ENCODE assay signal across 17 cellular contexts in genomic region chr3:12409625-12410596, GRCh38.
"Had no signal": no experiment of that assay in that cellular context is flagged by ENCODE, and none has a peak within 500 bp of the region (broad histone marks: within the 10 kb centered on the region; RNA-seq: fewer than 3 reads in every experiment).

No MANE protein-coding gene starts in this region.

- H3K4me1 Mint-ChIP-seq: activated naive CD8-positive, alpha-beta T cell treated with anti-CD3 and anti-CD28 coated beads for 36 hours; central memory CD8-positive, alpha-beta T cell; immature natural killer cell; stimulated activated memory B cell treated with anti-CD40 and anti-IgM and Interleukin-4, amounts not matched to agents 10 μg/mL and 1 μg/mL and 100 μg/mL, for 72 hours had no signal

- H3K27me3 Mint-ChIP-seq: activated CD4-positive, alpha-beta T cell treated with anti-CD3 and anti-CD28 coated beads, Interleukin-2, amount 10 ng/mL, durations not matched to agents 7 days and 5 days; activated naive CD8-positive, alpha-beta T cell treated with anti-CD3 and anti-CD28 coated beads for 36 hours; central memory CD8-positive, alpha-beta T cell; stimulated activated memory B cell treated with anti-CD40 and anti-IgM and Interleukin-4, amounts not matched to agents 10 μg/mL and 1 μg/mL and 100 μg/mL, for 72 hours had no signal

- H3K4me3 ChIP-seq: lower lobe of right lung, tibial artery had no signal

- H3K27ac ChIP-seq: brain microvascular endothelial cell, foreskin keratinocyte, lower lobe of right lung, tibial artery had no signal

- DNase-seq: activated CD4-positive, alpha-beta T cell treated with anti-CD3 and anti-CD28 coated beads, Interleukin-2, amount 10 ng/mL, durations not matched to agents 7 days and 5 days; activated CD4-positive, CD25-positive, alpha-beta regulatory T cell; activated naive CD8-positive, alpha-beta T cell treated with anti-CD3 and anti-CD28 coated beads for 36 hours; anterior cingulate cortex; brain microvascular endothelial cell; effector memory CD4-positive, alpha-beta T cell; foreskin keratinocyte; glutamatergic neuron; immature natural killer cell; lower lobe of right lung; naive thymus-derived CD8-positive, alpha-beta T cell; retina; stimulated activated CD4-positive, alpha-beta T cell treated with anti-CD3 and anti-CD28 coated beads, Interleukin-2, amount 100 ng/mL, for 48 hours; tibial artery had no signal

- ATAC-seq: foreskin keratinocyte; lower lobe of right lung; naive thymus-derived CD8-positive, alpha-beta T cell; stimulated activated memory B cell treated with anti-CD40 and anti-IgM and Interleukin-4, amounts not matched to agents 10 μg/mL and 1 μg/mL and 100 μg/mL, for 72 hours had no signal

- H3K36me3 Mint-ChIP-seq: activated naive CD8-positive, alpha-beta T cell treated with anti-CD3 and anti-CD28 coated beads for 36 hours; immature natural killer cell; naive thymus-derived CD8-positive, alpha-beta T cell; stimulated activated memory B cell treated with anti-CD40 and anti-IgM and Interleukin-4, amounts not matched to agents 10 μg/mL and 1 μg/mL and 100 μg/mL, for 72 hours had no signal

- H3K9me3 ChIP-seq: lower lobe of right lung, tibial artery had no signal

- H3K4me3 Mint-ChIP-seq: activated CD4-positive, alpha-beta T cell treated with anti-CD3 and anti-CD28 coated beads, Interleukin-2, amount 10 ng/mL, durations not matched to agents 7 days and 5 days; activated naive CD8-positive, alpha-beta T cell treated with anti-CD3 and anti-CD28 coated beads for 36 hours; activated T-helper 1 cell treated with anti-CD3 and anti-CD28 coated beads, Interleukin-12 subunit alpha, Interleukin-12 subunit beta, Interleukin-2, Interleukin-4 antibody, amounts not matched to agents 30 ng/mL and 10 ng/mL and 1 ng/mL, durations not matched to agents 14 hours and 24 hours and 36 hours; central memory CD8-positive, alpha-beta T cell; immature natural killer cell; naive thymus-derived CD8-positive, alpha-beta T cell; stimulated activated memory B cell treated with anti-CD40 and anti-IgM and Interleukin-4, amounts not matched to agents 10 μg/mL and 1 μg/mL and 100 μg/mL, for 72 hours had no signal

- H3K9me3 Mint-ChIP-seq: activated CD4-positive, alpha-beta T cell treated with anti-CD3 and anti-CD28 coated beads, Interleukin-2, amount 10 ng/mL, durations not matched to agents 7 days and 5 days; activated naive CD8-positive, alpha-beta T cell treated with anti-CD3 and anti-CD28 coated beads for 36 hours; activated T-helper 1 cell treated with anti-CD3 and anti-CD28 coated beads, Interleukin-12 subunit alpha, Interleukin-12 subunit beta, Interleukin-2, Interleukin-4 antibody, amounts not matched to agents 30 ng/mL and 10 ng/mL and 1 ng/mL, durations not matched to agents 14 hours and 24 hours and 36 hours; central memory CD8-positive, alpha-beta T cell; immature natural killer cell; naive thymus-derived CD8-positive, alpha-beta T cell; stimulated activated memory B cell treated with anti-CD40 and anti-IgM and Interleukin-4, amounts not matched to agents 10 μg/mL and 1 μg/mL and 100 μg/mL, for 72 hours had no signal

- H3K4me1 ChIP-seq: foreskin keratinocyte, tibial artery had no signal

- H3K27me3 ChIP-seq: brain microvascular endothelial cell had no signal

- H3K27ac Mint-ChIP-seq: activated CD4-positive, alpha-beta T cell treated with anti-CD3 and anti-CD28 coated beads, Interleukin-2, amount 10 ng/mL, durations not matched to agents 7 days and 5 days; activated naive CD8-positive, alpha-beta T cell treated with anti-CD3 and anti-CD28 coated beads for 36 hours; activated T-helper 1 cell treated with anti-CD3 and anti-CD28 coated beads, Interleukin-12 subunit alpha, Interleukin-12 subunit beta, Interleukin-2, Interleukin-4 antibody, amounts not matched to agents 30 ng/mL and 10 ng/mL and 1 ng/mL, durations not matched to agents 14 hours and 24 hours and 36 hours; immature natural killer cell; naive thymus-derived CD8-positive, alpha-beta T cell; stimulated activated memory B cell treated with anti-CD40 and anti-IgM and Interleukin-4, amounts not matched to agents 10 μg/mL and 1 μg/mL and 100 μg/mL, for 72 hours had no signal

- H3K36me3 ChIP-seq: brain microvascular endothelial cell, lower lobe of right lung, tibial artery had no signal
